In the genomic region with DNA sequence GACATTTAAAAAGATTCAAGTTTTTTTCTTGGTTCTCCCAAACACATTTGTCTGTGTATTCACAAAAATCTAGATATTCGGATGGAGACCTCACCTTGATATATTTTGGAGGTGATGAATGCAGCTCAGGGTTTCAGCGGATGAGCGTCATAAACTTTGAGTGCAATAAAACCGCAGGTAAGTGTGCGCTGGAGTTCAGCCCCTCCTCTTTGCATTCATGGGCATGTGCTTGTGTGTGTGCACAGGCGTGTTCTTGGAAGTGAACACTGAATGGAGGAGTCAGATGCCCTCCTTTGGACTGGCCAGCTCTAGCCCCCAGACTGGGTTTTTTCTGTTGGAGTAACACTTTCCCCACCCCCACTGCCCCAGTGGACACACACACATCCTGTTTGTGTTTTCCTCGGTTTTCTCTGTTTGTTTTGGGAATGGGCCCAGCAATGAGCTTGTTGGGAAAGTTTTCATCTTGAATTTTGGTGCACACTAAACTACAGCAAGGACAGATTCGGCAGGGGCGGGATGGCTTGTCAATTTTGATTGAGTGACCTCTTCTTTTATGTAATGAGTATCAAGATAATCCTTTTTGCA, we compare ENCODE assay signal across 17 cellular contexts.
"Had no signal": no experiment of that assay in that cellular context is flagged by ENCODE, and none has a peak within 500 bp of the region (broad histone marks: within the 10 kb centered on the region; RNA-seq: fewer than 3 reads in every experiment).

No MANE protein-coding gene starts in this region.

- H3K27ac ChIP-seq: body of pancreas, foreskin keratinocyte, left lung, pancreas had no signal

- ATAC-seq: activated CD4-positive, alpha-beta T cell treated with anti-CD3 and anti-CD28 coated beads for 36 hours; body of pancreas; foreskin keratinocyte; left lung; naive thymus-derived CD4-positive, alpha-beta T cell; pancreas; WTC11 had no signal

- DNase-seq: activated CD4-positive, alpha-beta T cell treated with anti-CD3 and anti-CD28 coated beads for 36 hours; activated CD4-positive, alpha-beta T cell treated with anti-CD3 and anti-CD28 coated beads, Interleukin-2, amount 50 U/mL, for 48 hours; activated naive CD4-positive, alpha-beta T cell treated with anti-CD3 and anti-CD28 coated beads for 36 hours; activated T-cell treated with anti-CD3 and anti-CD28 coated beads, Interleukin-2, amount 50 U/mL, for 24 hours; body of pancreas; dermis blood vessel endothelial cell; effector memory CD4-positive, alpha-beta T cell; foreskin keratinocyte; hippocampal formation; left lung; naive thymus-derived CD4-positive, alpha-beta T cell; pancreas; stimulated activated CD8-positive, alpha-beta memory T cell treated with anti-CD3 and anti-CD28 coated beads, Interleukin-4, amount 100 ng/mL, for 48 hours; stimulated activated naive CD4-positive, alpha-beta T cell; SW 1271 had no signal

- H3K4me3 ChIP-seq: body of pancreas, left lung, pancreas had no signal

- H3K27me3 ChIP-seq: body of pancreas, foreskin keratinocyte, left lung, pancreas had no signal

- H3K9me3 ChIP-seq: body of pancreas, left lung, pancreas had no signal

- H3K4me1 Mint-ChIP-seq: WTC11 had no signal

- H3K9me3 Mint-ChIP-seq: activated naive CD4-positive, alpha-beta T cell treated with anti-CD3 and anti-CD28 coated beads for 36 hours; activated T-cell treated with anti-CD3 and anti-CD28 coated beads, Interleukin-2, amount 50 U/mL, for 24 hours; memory B cell; naive thymus-derived CD4-positive, alpha-beta T cell; WTC11 had no signal

- H3K4me3 Mint-ChIP-seq: activated CD4-positive, alpha-beta T cell treated with anti-CD3 and anti-CD28 coated beads for 36 hours; activated naive CD4-positive, alpha-beta T cell treated with anti-CD3 and anti-CD28 coated beads for 36 hours; activated T-cell treated with anti-CD3 and anti-CD28 coated beads, Interleukin-2, amount 50 U/mL, for 24 hours; memory B cell; naive thymus-derived CD4-positive, alpha-beta T cell; WTC11 had no signal

- H3K27me3 Mint-ChIP-seq: activated CD4-positive, alpha-beta T cell treated with anti-CD3 and anti-CD28 coated beads for 36 hours; activated T-cell treated with anti-CD3 and anti-CD28 coated beads, Interleukin-2, amount 50 U/mL, for 24 hours; memory B cell; naive thymus-derived CD4-positive, alpha-beta T cell had no signal

- H3K27ac Mint-ChIP-seq: activated CD4-positive, alpha-beta T cell treated with anti-CD3 and anti-CD28 coated beads for 36 hours; activated naive CD4-positive, alpha-beta T cell treated with anti-CD3 and anti-CD28 coated beads for 36 hours; activated T-cell treated with anti-CD3 and anti-CD28 coated beads, Interleukin-2, amount 50 U/mL, for 24 hours; memory B cell; WTC11 had no signal
